Comparison of ENCODE assay signal across 8 cellular contexts in the genomic region with DNA sequence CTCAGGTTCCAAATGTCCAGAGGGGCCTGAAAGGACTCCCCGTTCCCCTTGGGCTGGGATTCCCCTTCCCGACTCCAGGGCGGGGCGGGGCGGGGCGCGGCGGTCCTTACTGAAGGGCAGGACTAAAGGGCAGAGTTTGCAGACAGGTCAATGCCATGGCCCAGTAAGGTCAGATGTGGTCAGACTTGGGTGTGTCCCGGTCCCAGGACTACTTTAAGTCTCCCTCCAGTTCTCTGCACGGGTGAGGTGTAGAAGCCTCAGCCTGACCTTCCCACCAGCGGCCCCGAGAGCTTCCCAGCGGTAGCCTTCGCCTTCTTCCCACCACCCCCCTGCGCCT. TPM values are rescaled to one million over a fixed set of nuclear protein-coding genes. Genes with fewer than 3 reads are reported as not detected.
DNase-seq lines count a peak whose midpoint lies in the region; ATAC-seq and TF ChIP-seq lines count a peak whose summit lies in the region.

No MANE protein-coding gene starts in this region.

- peak overlapping the region; percentile 97 to 99 (median 97) for H3K27ac ChIP-seq in right lobe of liver

- WGBS in right lobe of liver (ENCODE audit: insufficient coverage, low coverage, low lambda C conversion rate, missing lambda C conversion rate), result 0% methylated on average over 2 of the region's 15 CpGs

- peak overlapping the region; percentile 88 for H3K4me3 Mint-ChIP-seq in T-helper 2 cell treated with Interferon-gamma antibody and Interleukin-4, amounts not matched to agents 5 μg/mL and 100 μg/mL, for 36 hours

- H3K27me3 Mint-ChIP-seq in T-helper 2 cell treated with Interferon-gamma antibody and Interleukin-4, amounts not matched to agents 5 μg/mL and 100 μg/mL, for 36 hours (ENCODE audit: low read depth), result peaks cover 13% of the 10 kb centered on the region

- H3K4me1 Mint-ChIP-seq in T-helper 2 cell treated with Interferon-gamma antibody and Interleukin-4, amounts not matched to agents 5 μg/mL and 100 μg/mL, for 36 hours (ENCODE audit: low read depth), result peaks cover 42% of the 10 kb centered on the region

- H3K9me3 ChIP-seq in right lobe of liver, result no peaks in the 10 kb centered on the region

- peak overlapping the region; percentile 94 for H3K27ac Mint-ChIP-seq in T-helper 2 cell treated with Interferon-gamma antibody and Interleukin-4, amounts not matched to agents 5 μg/mL and 100 μg/mL, for 36 hours

- no peaks in the 10 kb centered on the region for H3K36me3 ChIP-seq in right lobe of liver

- no peaks in the 10 kb centered on the region for H3K36me3 Mint-ChIP-seq in T-helper 2 cell treated with Interferon-gamma antibody and Interleukin-4, amounts not matched to agents 5 μg/mL and 100 μg/mL, for 36 hours (ENCODE audit: low read depth)

- ATAC-seq in right lobe of liver (peak; percentile 36 to 49 (median 46)), GM21576 (IDR thresholded peaks at IDR 0.05; ENCODE audit: unreplicated experiment) (no peak)
- peak; percentile 10 for ATAC-seq in stimulated activated naive CD8-positive, alpha-beta T cell treated with anti-CD3 and anti-CD28 coated beads, Interleukin-15, Interleukin-2, amounts not matched to agents 100 U/mL and 50 U/mL, for 24 hours

- peak overlapping the region; percentile 68 to 73 (median 70) for H3K4me3 ChIP-seq in right lobe of liver

- peaks cover 0 to 35% (median 0%) of the 10 kb centered on the region in 4 donors for H3K4me1 ChIP-seq in right lobe of liver

- intact Hi-C loops in right lobe of liver (cut with DNase I), result no loop called here

- no peaks in the 10 kb centered on the region for H3K27me3 ChIP-seq in right lobe of liver

- TF ChIP-seq POLR2A in right lobe of liver (IDR thresholded peaks at IDR 0.05), result no peak

- no peak for TF ChIP-seq CTCF in right lobe of liver (IDR thresholded peaks at IDR 0.05)

- DNase-seq in NCI-H345 (lab: John Stamatoyannopoulos, UW) (peak; percentile 37), NCI-H345 treated with DMSO at 0.1 percent for 48 hours (lab: John Stamatoyannopoulos, UW; ENCODE audit: unreplicated experiment) (no peak), right lobe of liver (peak; percentile 85 to 88 (median 87)), NCI-H2171 treated with DMSO at 0.1 percent for 48 hours (lab: John Stamatoyannopoulos, UW) (no peak)
- peak; percentile 35 for DNase-seq in T-helper 2 cell treated with Interferon-gamma antibody and Interleukin-4, amounts not matched to agents 5 μg/mL and 100 μg/mL, for 36 hours (ENCODE audit: low spot score)
- peak; percentile 60 for DNase-seq in central memory CD4-positive, alpha-beta T cell
- DNase-seq in stimulated activated naive CD8-positive, alpha-beta T cell treated with anti-CD3 and anti-CD28 coated beads, Interleukin-15, Interleukin-2, amounts not matched to agents 100 U/mL and 50 U/mL, for 24 hours, result peak; percentile 72

- no peaks in the 10 kb centered on the region for H3K9me3 Mint-ChIP-seq in T-helper 2 cell treated with Interferon-gamma antibody and Interleukin-4, amounts not matched to agents 5 μg/mL and 100 μg/mL, for 36 hours

RNA-seq across cellular contexts. Expression of a gene that starts 0.5 kb away (rescaled TPM):
- total RNA-seq in right lobe of liver, result 10 to 100 TPM in 4 of 6 experiments, 1 to 10 TPM in 2; 6.1 to 12.8 (median 10.9) TPM

RNA-seq across cellular contexts. Expression of a gene that starts 20.3 kb away (rescaled TPM):
- total RNA-seq in right lobe of liver, result 1 to 10 TPM in 4 of 6 experiments, under 1 TPM in 2; 0.74 to 2.4 (median 1.2) TPM

RNA-seq across cellular contexts. Expression of a gene that starts 22.8 kb away (rescaled TPM):
- total RNA-seq in right lobe of liver, result 10 to 100 TPM; 27.2 to 43.0 (median 30.8) TPM

RNA-seq across cellular contexts. Expression of a gene that starts 23.3 kb away (rescaled TPM):
- 10 to 100 TPM in 1 of 6 experiments, 1 to 10 TPM in 5; 6.0 to 11.7 (median 7.4) TPM for total RNA-seq in right lobe of liver

RNA-seq across cellular contexts. Expression of a gene that starts 54.1 kb away (rescaled TPM):
- total RNA-seq in right lobe of liver, result 1 to 10 TPM; 3.2 to 7.2 (median 5.1) TPM

Comparison
In these comparisons a context has a peak if more than half of its experiments do, and no peak if none do; other contexts are left out.
1. DNase-seq: peak in NCI-H345 (single experiment), T-helper 2 cell treated with Interferon-gamma antibody and Interleukin-4, amounts not matched to agents 5 μg/mL and 100 μg/mL, for 36 hours (single experiment), central memory CD4-positive, alpha-beta T cell (single experiment), right lobe of liver (3 of 3) and stimulated activated naive CD8-positive, alpha-beta T cell treated with anti-CD3 and anti-CD28 coated beads, Interleukin-15, Interleukin-2, amounts not matched to agents 100 U/mL and 50 U/mL, for 24 hours (single experiment); none in NCI-H345 treated with DMSO at 0.1 percent for 48 hours (single experiment) and NCI-H2171 treated with DMSO at 0.1 percent for 48 hours (single experiment).